In the genomic region with DNA sequence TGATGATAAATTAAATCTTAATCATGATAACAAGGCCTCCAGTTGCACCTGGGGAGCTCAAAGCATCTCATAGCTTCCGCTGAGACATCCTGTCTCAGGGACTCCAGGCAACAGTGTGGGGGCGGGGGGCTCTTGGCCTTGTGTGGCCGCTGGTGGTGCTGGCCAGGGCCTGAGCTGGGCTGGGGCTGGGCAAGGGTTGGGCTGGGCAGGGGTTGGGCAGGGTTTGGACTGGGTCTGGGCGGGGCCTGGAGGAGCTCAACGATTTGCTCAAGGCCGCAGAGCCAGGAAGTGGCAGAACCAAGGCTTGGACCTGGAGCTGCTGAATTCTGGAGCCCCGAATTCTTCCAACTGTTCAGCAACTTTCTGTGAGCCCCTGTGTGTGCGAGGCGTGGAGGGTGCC, we compare ENCODE assay signal across 2 cellular contexts.
TF ChIP-seq lines count a peak whose summit lies in the region.

No MANE protein-coding gene starts in this region.

TF ChIP-seq in HEK293, 187 proteins besides CTCF, POLR2A, EP300 and RAD21:
- no peak for TF ChIP-seq ZFP69B (tag by site-specific recombination; IDR thresholded peaks at IDR 0.05)
- TF ChIP-seq ZNF449 (tag by site-specific recombination; IDR thresholded peaks at IDR 0.05) = peak; percentile 58; the same call in 1 of the 2 replicates
- TF ChIP-seq ZNF311 (tag by site-specific recombination; IDR thresholded peaks at IDR 0.05; ENCODE audit: borderline replicate concordance) = no peak

TF ChIP-seq in H1, 55 proteins besides CTCF, POLR2A, EP300 and RAD21:
- TF ChIP-seq POU5F1 (IDR thresholded peaks at IDR 0.05; ENCODE audit: low read depth, low read length) = no peak
- no peak for TF ChIP-seq TCF12 (IDR thresholded peaks at IDR 0.05; ENCODE audit: low read depth, low read length)
- TF ChIP-seq SIRT6 (IDR thresholded peaks at IDR 0.05; ENCODE audit: low read length) = no peak
- TF ChIP-seq CREB1 (IDR thresholded peaks at IDR 0.05) = no peak
- TF ChIP-seq KDM5A (IDR thresholded peaks at IDR 0.05; ENCODE audit: low read length) = no peak
- no peak for TF ChIP-seq BCL11A (IDR thresholded peaks at IDR 0.05; ENCODE audit: low read depth in 2 of 2, low read length in 2 of 2)
- no peak for TF ChIP-seq EGR1 (IDR thresholded peaks at IDR 0.05; ENCODE audit: borderline replicate concordance, low read depth, low read length)
- no peak for TF ChIP-seq KDM1A (IDR thresholded peaks at IDR 0.05; ENCODE audit: borderline replicate concordance, low read length)
- no peak for TF ChIP-seq SP1 (IDR thresholded peaks at IDR 0.05; ENCODE audit: low read depth, low read length)
- TF ChIP-seq CTBP2 (IDR thresholded peaks at IDR 0.05; ENCODE audit: borderline replicate concordance, insufficient read depth, insufficient read length, low read length) = no peak
- no peak for TF ChIP-seq EZH2 (IDR thresholded peaks at IDR 0.05; ENCODE audit: low read depth, low read length, severe bottlenecking)
- TF ChIP-seq, protein P1, sequence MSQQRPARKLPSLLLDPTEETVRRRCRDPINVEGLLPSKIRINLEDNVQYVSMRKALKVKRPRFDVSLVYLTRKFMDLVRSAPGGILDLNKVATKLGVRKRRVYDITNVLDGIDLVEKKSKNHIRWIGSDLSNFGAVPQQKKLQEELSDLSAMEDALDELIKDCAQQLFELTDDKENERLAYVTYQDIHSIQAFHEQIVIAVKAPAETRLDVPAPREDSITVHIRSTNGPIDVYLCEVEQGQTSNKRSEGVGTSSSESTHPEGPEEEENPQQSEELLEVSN (IDR thresholded peaks at IDR 0.05) = no peak
- no peak for TF ChIP-seq JUN (IDR thresholded peaks at IDR 0.05; ENCODE audit: low read depth, low read length)
- TF ChIP-seq CBX8 (IDR thresholded peaks at IDR 0.05; ENCODE audit: borderline replicate concordance, low read depth, low read length) = no peak
- no peak for TF ChIP-seq BACH1 (IDR thresholded peaks at IDR 0.05; ENCODE audit: low read length)
- no peak for TF ChIP-seq MAFK (IDR thresholded peaks at IDR 0.05; ENCODE audit: low read depth, low read length)
